20 cellular contexts compared by ENCODE assay signal in the genomic region with DNA sequence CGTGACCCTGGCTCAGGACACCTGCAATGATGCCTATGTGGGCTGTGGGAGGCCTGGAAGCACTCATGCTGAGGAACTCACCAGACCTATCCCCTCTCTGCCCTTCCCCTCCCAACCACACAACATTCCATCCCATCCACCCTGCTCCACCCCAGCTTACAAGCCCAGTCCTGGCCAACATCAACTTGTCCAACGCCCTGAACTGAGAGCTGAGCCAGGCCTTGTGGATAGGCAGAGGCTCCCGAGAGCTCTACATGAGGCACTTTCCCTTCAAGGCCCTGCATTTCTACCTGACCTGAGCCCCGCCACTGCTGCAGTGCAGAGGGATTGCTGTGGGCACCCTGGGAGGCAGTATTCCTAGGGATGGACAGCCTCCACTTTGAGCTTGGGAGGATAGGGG.
DNase-seq lines count a peak whose midpoint lies in the region; ATAC-seq and TF ChIP-seq lines count a peak whose summit lies in the region.
"Had no signal": no experiment of that assay in that cellular context is flagged by ENCODE, and none has a peak within 500 bp of the region (broad histone marks: within the 10 kb centered on the region; RNA-seq: fewer than 3 reads in every experiment).

No MANE protein-coding gene starts in this region.

- H3K36me3 Mint-ChIP-seq in activated T-helper 2 cell treated with anti-CD3 and anti-CD28 coated beads, Interferon-gamma antibody, Interleukin-2, Interleukin-4, amounts not matched to agents 10 μg/mL and 5 μg/mL and 100 μg/mL, durations not matched to agents 14 hours and 24 hours and 36 hours (ENCODE audit: low read depth): no peaks in the 10 kb centered on the region
- H3K36me3 Mint-ChIP-seq: CD4-positive, CD25-positive, alpha-beta regulatory T cell had no signal

- DNase-seq in ELF-1 (ENCODE audit: low read depth, low spot score) (peak; percentile 64), RWPE1 (ENCODE audit: low spot score) (no peak), fibroblast of villous mesenchyme (ENCODE audit: low read depth) (peak; percentile 92), sciatic nerve (ENCODE audit: low spot score) (no peak), thyroid gland (no peak), NCI-H1417 (lab: John Stamatoyannopoulos, UW) (no peak)
- DNase-seq in activated T-helper 2 cell treated with anti-CD3 and anti-CD28 coated beads, Interferon-gamma antibody, Interleukin-2, Interleukin-4, amounts not matched to agents 10 μg/mL and 5 μg/mL and 100 μg/mL, durations not matched to agents 14 hours and 24 hours and 36 hours (ENCODE audit: low spot score): no peak
- DNase-seq: BE2C; Caco-2; CD4-positive, CD25-positive, alpha-beta regulatory T cell; Kasumi-1; MG63; NCI-H1048; NCI-H146; NCI-H2081; NCI-H774; SIG-M5 had no signal

- no peaks in the 10 kb centered on the region for H3K27me3 ChIP-seq in thyroid gland
- H3K27me3 ChIP-seq: BE2C, MG63 had no signal

- H3K9me3 ChIP-seq in thyroid gland: no peaks in the 10 kb centered on the region
- H3K9me3 ChIP-seq: BE2C, Caco-2, HAP-1, MG63 had no signal

- CTCF ChIA-PET in RWPE1 (lab: Yijun Ruan, JAX): interaction anchor here (0.7 kb wide), 1 partner anchor 24 kb away, joined by 3 read pairs; no protein-coding TSS in a partner anchor

- POLR2A ChIA-PET in RWPE1 (lab: Yijun Ruan, JAX; ENCODE audit: low non-redundant PET): no interaction called here

- WGBS in thyroid gland, 2 donors: 78 to 90% methylated on average over 3 to 4 of the region's 4 CpGs

- no peak for TF ChIP-seq POLR2A in thyroid gland (IDR thresholded peaks at IDR 0.05)

- H3K27ac Mint-ChIP-seq in activated T-helper 2 cell treated with anti-CD3 and anti-CD28 coated beads, Interferon-gamma antibody, Interleukin-2, Interleukin-4, amounts not matched to agents 10 μg/mL and 5 μg/mL and 100 μg/mL, durations not matched to agents 14 hours and 24 hours and 36 hours: no peak overlapping the region
- H3K27ac Mint-ChIP-seq: CD4-positive, CD25-positive, alpha-beta regulatory T cell had no signal

- H3K4me3 ChIP-seq in fibroblast of villous mesenchyme (ENCODE audit: low read depth, low read length) (no peak overlapping the region), thyroid gland (replicated peaks in 1 of 3) (no peak overlapping the region)
- H3K4me3 ChIP-seq: HAP-1, MG63 had no signal

- no peak overlapping the region for H3K4me3 Mint-ChIP-seq in activated T-helper 2 cell treated with anti-CD3 and anti-CD28 coated beads, Interferon-gamma antibody, Interleukin-2, Interleukin-4, amounts not matched to agents 10 μg/mL and 5 μg/mL and 100 μg/mL, durations not matched to agents 14 hours and 24 hours and 36 hours (ENCODE audit: low read depth)
- H3K4me3 Mint-ChIP-seq: CD4-positive, CD25-positive, alpha-beta regulatory T cell had no signal

- H3K36me3 ChIP-seq in thyroid gland: no peaks in the 10 kb centered on the region
- H3K36me3 ChIP-seq: BE2C, HAP-1, MG63 had no signal

- H3K4me1 ChIP-seq in thyroid gland: no peaks in the 10 kb centered on the region
- H3K4me1 ChIP-seq: HAP-1 had no signal

- H3K27me3 Mint-ChIP-seq in activated T-helper 2 cell treated with anti-CD3 and anti-CD28 coated beads, Interferon-gamma antibody, Interleukin-2, Interleukin-4, amounts not matched to agents 10 μg/mL and 5 μg/mL and 100 μg/mL, durations not matched to agents 14 hours and 24 hours and 36 hours (ENCODE audit: low read depth): peaks cover 8% of the 10 kb centered on the region

- H3K4me1 Mint-ChIP-seq in activated T-helper 2 cell treated with anti-CD3 and anti-CD28 coated beads, Interferon-gamma antibody, Interleukin-2, Interleukin-4, amounts not matched to agents 10 μg/mL and 5 μg/mL and 100 μg/mL, durations not matched to agents 14 hours and 24 hours and 36 hours (ENCODE audit: low read depth): peaks cover 2% of the 10 kb centered on the region
- H3K4me1 Mint-ChIP-seq: CD4-positive, CD25-positive, alpha-beta regulatory T cell had no signal

- peak; percentile 96 for ATAC-seq in sciatic nerve
- ATAC-seq in HG03378 (IDR thresholded peaks at IDR 0.05; ENCODE audit: unreplicated experiment): no peak

- TF ChIP-seq CTCF in RWPE1 (conservative IDR thresholded peaks at IDR 0.05; ENCODE audit: low read depth): no peak
- no peak for TF ChIP-seq CTCF in fibroblast of villous mesenchyme (IDR thresholded peaks at IDR 0.05; ENCODE audit: insufficient read depth, low read depth, low read length)
- TF ChIP-seq CTCF in thyroid gland (IDR thresholded peaks at IDR 0.05): no peak

- no peaks in the 10 kb centered on the region for H3K9me3 Mint-ChIP-seq in activated T-helper 2 cell treated with anti-CD3 and anti-CD28 coated beads, Interferon-gamma antibody, Interleukin-2, Interleukin-4, amounts not matched to agents 10 μg/mL and 5 μg/mL and 100 μg/mL, durations not matched to agents 14 hours and 24 hours and 36 hours
- H3K9me3 Mint-ChIP-seq: CD4-positive, CD25-positive, alpha-beta regulatory T cell had no signal

- intact Hi-C loops in sciatic nerve (cut with DNase I) (no loop called here), thyroid gland (cut with DNase I) (no loop called here)
- intact Hi-C loops in activated T-helper 2 cell treated with anti-CD3 and anti-CD28 coated beads, Interferon-gamma antibody, Interleukin-2, Interleukin-4, amounts not matched to agents 10 μg/mL and 5 μg/mL and 100 μg/mL, durations not matched to agents 14 hours and 24 hours and 36 hours (cut with micrococcal nuclease): no loop called here

- peak overlapping the region; percentile 4; the same call in 1 of the 2 replicates for H3K27ac ChIP-seq in RWPE1
- H3K27ac ChIP-seq in thyroid gland: no peak overlapping the region
- H3K27ac ChIP-seq: HL-60 had no signal

Comparison
In these comparisons a context has a peak if more than half of its experiments do, and no peak if none do; other contexts are left out.
1. DNase-seq: peak in ELF-1 (single experiment) and fibroblast of villous mesenchyme (single experiment); none in RWPE1 (single experiment), sciatic nerve (single experiment), activated T-helper 2 cell treated with anti-CD3 and anti-CD28 coated beads, Interferon-gamma antibody, Interleukin-2, Interleukin-4, amounts not matched to agents 10 μg/mL and 5 μg/mL and 100 μg/mL, durations not matched to agents 14 hours and 24 hours and 36 hours (single experiment), thyroid gland (0 of 2) and NCI-H1417 (0 of 3).